In the genomic region with DNA sequence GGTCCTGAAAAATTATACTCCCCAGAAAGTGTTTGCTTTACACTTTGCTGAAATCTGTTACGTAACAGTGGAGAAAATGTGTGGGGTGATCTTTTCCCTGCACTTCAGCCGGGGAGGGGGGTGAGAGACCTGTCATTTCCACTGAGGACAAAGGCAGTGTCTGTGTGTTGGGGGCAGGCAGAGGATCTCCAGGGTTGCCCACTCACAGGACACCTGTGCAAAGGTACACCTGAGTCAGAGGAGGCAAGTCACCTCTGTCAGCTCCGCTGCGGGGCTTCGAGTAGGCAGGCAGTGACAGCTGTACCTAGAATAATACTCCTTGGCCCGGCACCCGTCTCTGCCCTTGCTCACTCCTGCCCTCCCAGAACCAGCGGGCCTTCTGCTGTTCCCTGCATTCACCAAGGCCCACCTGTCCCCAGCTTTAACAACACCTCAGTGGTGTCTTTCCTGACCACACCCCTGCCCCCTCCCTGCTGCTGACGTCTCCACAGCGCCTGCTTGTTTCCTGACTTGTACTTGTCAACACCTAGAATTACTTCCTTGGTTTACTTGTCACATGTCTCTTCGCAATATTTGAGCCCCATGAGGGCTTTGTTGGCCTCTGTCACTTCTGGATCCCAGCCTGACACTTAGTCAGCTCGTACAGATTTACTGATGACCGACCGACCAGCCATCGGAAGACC, we compare ENCODE assay signal across 9 cellular contexts.
DNase-seq lines count a peak whose midpoint lies in the region; ATAC-seq and TF ChIP-seq lines count a peak whose summit lies in the region.
"Had no signal": no experiment of that assay in that cellular context is flagged by ENCODE, and none has a peak within 500 bp of the region (broad histone marks: within the 10 kb centered on the region; RNA-seq: fewer than 3 reads in every experiment).

No MANE protein-coding gene starts in this region.

- DNase-seq in NCI-H69 (lab: John Stamatoyannopoulos, UW): peak; percentile 86
- DNase-seq in heart right ventricle: no peak
- DNase-seq in sigmoid colon: no peak
- no peak for DNase-seq in SJCRH30
- DNase-seq in OCI-M1 (lab: John Stamatoyannopoulos, UW): no peak

- POLR2A ChIA-PET in HEK293 (lab: Yijun Ruan, JAX): no interaction called here

- no peak for TF ChIP-seq POLR2A in sigmoid colon (IDR thresholded peaks at IDR 0.05)

- no peak overlapping the region for H3K4me3 ChIP-seq in HEK293 (ENCODE audit: low read depth, low read length)
- no peak overlapping the region for H3K4me3 ChIP-seq in heart right ventricle
- H3K4me3 ChIP-seq in sigmoid colon: no peak overlapping the region
- H3K4me3 ChIP-seq in SJCRH30: no peak overlapping the region

- H3K4me1 ChIP-seq in HEK293 (ENCODE audit: control insufficient read depth, insufficient read depth, low read length) (no peaks in the 10 kb centered on the region), heart right ventricle (peaks cover 22 to 70% (median 59%) of the 10 kb centered on the region in 9 donors), sigmoid colon (peaks cover 0 to 65% (median 62%) of the 10 kb centered on the region in 4 donors), SJCRH30 (no peaks in the 10 kb centered on the region)

- intact Hi-C loops in heart right ventricle (cut with DNase I) (loop anchor here in 3 of 10 donors (5.0 kb wide), 2 partner anchors 35 to 40 kb away; no protein-coding TSS in a partner anchor), sigmoid colon (cut with DNase I) (no loop called here)

- CTCF ChIA-PET in HEK293 (lab: Yijun Ruan, JAX): interaction anchor here (1.2 kb wide), 1 partner anchor 33 kb away, joined by 5 read pairs; no protein-coding TSS in a partner anchor

- H3K9me3 ChIP-seq in HEK293 (ENCODE audit: control insufficient read depth, insufficient read depth, low read depth, low read length): no peaks in the 10 kb centered on the region
- H3K9me3 ChIP-seq in heart right ventricle: peaks cover 0 to 8% (median 0%) of the 10 kb centered on the region in 11 donors
- H3K9me3 ChIP-seq in sigmoid colon: peaks cover 0 to 4% (median 0%) of the 10 kb centered on the region in 4 donors
- H3K9me3 ChIP-seq in SJCRH30 (replicated peaks): no peaks in the 10 kb centered on the region

- TF ChIP-seq EP300 in sigmoid colon (IDR thresholded peaks at IDR 0.05): no peak

- H3K27ac ChIP-seq in HEK293 (ENCODE audit: extremely low read depth, low read depth, low read length): no peak overlapping the region
- peak overlapping the region in 8 of 10 donors; percentile 0 to 71 (median 54) for H3K27ac ChIP-seq in heart right ventricle
- H3K27ac ChIP-seq in sigmoid colon: peak overlapping the region; percentile 51 to 72 (median 65)
- no peak overlapping the region for H3K27ac ChIP-seq in SJCRH30
- H3K27ac ChIP-seq: epithelial cell of prostate had no signal

- 38 to 51% methylated on average over 15 of the region's 15 CpGs for WGBS in heart right ventricle, 2 donors
- WGBS in sigmoid colon, 2 donors: 22 to 60% methylated on average over 15 of the region's 15 CpGs

- ATAC-seq in heart right ventricle (peak in 7 of 8 donors; percentile 5 to 52 (median 29)), HG03354 (IDR thresholded peaks at IDR 0.05; ENCODE audit: poor library complexity, severe bottlenecking, unreplicated experiment) (no peak), GM19324 (IDR thresholded peaks at IDR 0.05; ENCODE audit: low FRiP score, unreplicated experiment) (no peak)

- H3K36me3 ChIP-seq in HEK293 (ENCODE audit: control insufficient read depth in 2 of 2, insufficient read depth in 1 of 2, low read length in 2 of 2) (peaks cover 0 to 97% of the 10 kb centered on the region in 2 experiments; a peak in 1 of 3 replicates), heart right ventricle (peaks cover 0 to 35% (median 0%) of the 10 kb centered on the region in 9 donors), sigmoid colon (peaks cover 2 to 19% (median 6%) of the 10 kb centered on the region in 4 donors), SJCRH30 (no peaks in the 10 kb centered on the region)

- H3K27me3 ChIP-seq in heart right ventricle: no peaks in the 10 kb centered on the region
- H3K27me3 ChIP-seq in sigmoid colon: no peaks in the 10 kb centered on the region
- H3K27me3 ChIP-seq in SJCRH30: no peaks in the 10 kb centered on the region

- TF ChIP-seq CTCF in HEK293 (tag by site-specific recombination; IDR thresholded peaks at IDR 0.05) (no peak), heart right ventricle (IDR thresholded peaks at IDR 0.05) (no peak), sigmoid colon (IDR thresholded peaks at IDR 0.05) (no peak)

TF ChIP-seq in HEK293, 187 proteins besides CTCF, POLR2A, EP300 and RAD21:
- TF ChIP-seq, protein P1, sequence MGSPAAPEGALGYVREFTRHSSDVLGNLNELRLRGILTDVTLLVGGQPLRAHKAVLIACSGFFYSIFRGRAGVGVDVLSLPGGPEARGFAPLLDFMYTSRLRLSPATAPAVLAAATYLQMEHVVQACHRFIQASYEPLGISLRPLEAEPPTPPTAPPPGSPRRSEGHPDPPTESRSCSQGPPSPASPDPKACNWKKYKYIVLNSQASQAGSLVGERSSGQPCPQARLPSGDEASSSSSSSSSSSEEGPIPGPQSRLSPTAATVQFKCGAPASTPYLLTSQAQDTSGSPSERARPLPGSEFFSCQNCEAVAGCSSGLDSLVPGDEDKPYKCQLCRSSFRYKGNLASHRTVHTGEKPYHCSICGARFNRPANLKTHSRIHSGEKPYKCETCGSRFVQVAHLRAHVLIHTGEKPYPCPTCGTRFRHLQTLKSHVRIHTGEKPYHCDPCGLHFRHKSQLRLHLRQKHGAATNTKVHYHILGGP (tag by site-specific recombination; IDR thresholded peaks at IDR 0.05): no peak
- TF ChIP-seq ZNF2 (tag by site-specific recombination; IDR thresholded peaks at IDR 0.05): peak; percentile 82

Comparison
In these comparisons a context has a peak if more than half of its experiments do, and no peak if none do; other contexts are left out.
1. H3K27ac ChIP-seq: peak in heart right ventricle (8 of 10) and sigmoid colon (4 of 4); none in HEK293 (single experiment) and SJCRH30 (single experiment).
2. ATAC-seq: peak in heart right ventricle (7 of 8); none in HG03354 (single experiment) and GM19324 (single experiment).